ENCODE assay signal across 18 cellular contexts in the genomic region with DNA sequence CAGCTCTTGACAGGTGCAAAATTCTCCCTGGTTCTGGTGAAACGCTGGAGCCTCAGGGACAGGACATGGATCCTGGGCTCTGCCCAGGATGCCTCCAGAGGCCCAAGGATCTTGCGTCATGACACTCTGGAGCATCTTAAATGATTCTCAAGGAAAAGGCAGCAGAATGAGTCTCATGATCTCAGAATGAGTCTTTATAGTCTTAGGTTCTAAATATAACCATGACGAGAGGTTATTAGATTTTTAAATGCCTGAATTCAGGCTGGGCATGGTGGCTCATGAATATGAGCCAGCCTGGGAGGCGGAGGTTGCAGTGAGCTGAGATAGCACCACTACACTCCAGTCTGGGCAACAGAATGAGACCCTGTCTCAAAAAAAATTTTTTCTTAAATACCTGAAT. TPM values are rescaled to one million over a fixed set of nuclear protein-coding genes. Genes with fewer than 3 reads are reported as not detected.
DNase-seq lines count a peak whose midpoint lies in the region; ATAC-seq and TF ChIP-seq lines count a peak whose summit lies in the region.
"Had no signal": no experiment of that assay in that cellular context is flagged by ENCODE, and none has a peak within 500 bp of the region (broad histone marks: within the 10 kb centered on the region; RNA-seq: fewer than 3 reads in every experiment).

No MANE protein-coding gene starts in this region.

- intact Hi-C loops in left ventricle myocardium inferior (cut with micrococcal nuclease) (no loop called here), cardiac septum (cut with DNase I) (loop anchor here (5.0 kb wide), 2 partner anchors 338 to 423 kb away; no protein-coding TSS in a partner anchor)

- no peak for TF ChIP-seq CTCF in left ventricle myocardium inferior (IDR thresholded peaks at IDR 0.05; ENCODE audit: borderline replicate concordance)

- peaks cover 50% of the 10 kb centered on the region for H3K4me1 ChIP-seq in left ventricle myocardium inferior
- H3K4me1 ChIP-seq in skeletal muscle satellite cell (ENCODE audit: control insufficient read depth, insufficient read depth, low read length): peaks cover 30% of the 10 kb centered on the region
- H3K4me1 ChIP-seq: psoas muscle had no signal

- H3K27me3 ChIP-seq in left ventricle myocardium inferior (ENCODE audit: low read depth): no peaks in the 10 kb centered on the region
- H3K27me3 ChIP-seq in skeletal muscle satellite cell (ENCODE audit: control insufficient read depth, insufficient read depth, low read length): no peaks in the 10 kb centered on the region

- no peak for DNase-seq in left ventricle myocardium inferior
- DNase-seq in cardiac septum (ENCODE audit: low spot score): no peak
- peak; percentile 54 for DNase-seq in M059J (ENCODE audit: low read depth)
- peak; percentile 50 for DNase-seq in fibroblast of gingiva (ENCODE audit: low read depth)
- DNase-seq in activated naive CD4-positive, alpha-beta T cell treated with Interleukin-2 at 50 U/mL for 16 hours: no peak
- no peak for DNase-seq in COLO829 (ENCODE audit: low spot score)
- DNase-seq: activated CD4-positive, alpha-beta T cell treated with anti-CD3 and anti-CD28 coated beads, Interleukin-2, amount 10 ng/mL, durations not matched to agents 24 days and 14 days; activated naive CD4-positive, alpha-beta T cell treated with anti-CD3 and anti-CD28 coated beads, Interleukin-2, amount 10 ng/mL, durations not matched to agents 7 days and 5 days; activated T-cell treated with anti-CD3 and anti-CD28 coated beads, Interleukin-2, amount 50 U/mL, for 1 hour; CD4-positive, alpha-beta memory T cell; kidney glomerular epithelial cell; NCI-H510A; psoas muscle; RPMI8226 had no signal

- H3K4me3 ChIP-seq in left ventricle myocardium inferior (no peak overlapping the region), skeletal muscle satellite cell (ENCODE audit: low read length) (no peak overlapping the region)
- H3K4me3 ChIP-seq: coronary artery, K562, psoas muscle had no signal

- no peak overlapping the region for H3K4me2 ChIP-seq in skeletal muscle satellite cell (ENCODE audit: low read length)

- peak overlapping the region; percentile 31 for H3K27ac ChIP-seq in left ventricle myocardium inferior (replicated peaks)
- H3K27ac ChIP-seq: psoas muscle had no signal

- no peak for ATAC-seq in GM21529 (IDR thresholded peaks at IDR 0.05; ENCODE audit: unreplicated experiment)
- ATAC-seq: K562 had no signal

- H3K36me3 ChIP-seq in left ventricle myocardium inferior: peaks cover 92% of the 10 kb centered on the region
- H3K36me3 ChIP-seq in skeletal muscle satellite cell (ENCODE audit: insufficient read depth, low read length): peaks cover 36% of the 10 kb centered on the region

- H3K9ac ChIP-seq in skeletal muscle satellite cell (ENCODE audit: low read depth, low read length): peak overlapping the region; percentile 35

- H3K9me3 ChIP-seq in left ventricle myocardium inferior (replicated peaks) (no peaks in the 10 kb centered on the region), skeletal muscle satellite cell (replicated peaks; ENCODE audit: low read length) (no peaks in the 10 kb centered on the region)
- H3K9me3 ChIP-seq: psoas muscle had no signal

RNA-seq across cellular contexts. Expression of a gene that starts 55.5 kb away (rescaled TPM):
- total RNA-seq in left ventricle myocardium inferior (54.7 TPM), cardiac septum (55.8 TPM)
- total RNA-seq in M059J (2014; rRNA removed; shearing (Covaris generic)): 88.5 and 125 TPM in 2 replicates
- 40.4 and 63.6 TPM in 2 replicates for total RNA-seq in skeletal muscle satellite cell (2012; rRNA removed)

RNA-seq across cellular contexts. Expression of a gene that starts 58.1 kb away (rescaled TPM):
- total RNA-seq in left ventricle myocardium inferior (33.9 TPM), cardiac septum (45.6 TPM)
- total RNA-seq in M059J (2014; rRNA removed; shearing (Covaris generic)): 32.2 and 57.2 TPM in 2 replicates
- 38.4 and 43.6 TPM in 2 replicates for total RNA-seq in skeletal muscle satellite cell (2012; rRNA removed)

Comparison
In these comparisons a context has a peak if more than half of its experiments do, and no peak if none do; other contexts are left out.
1. DNase-seq: peak in M059J (single experiment) and fibroblast of gingiva (single experiment); none in left ventricle myocardium inferior (single experiment), cardiac septum (single experiment), activated naive CD4-positive, alpha-beta T cell treated with Interleukin-2 at 50 U/mL for 16 hours (single experiment) and COLO829 (single experiment).